In genomic region chr10:35448687-35449662, GRCh38 we compare ENCODE assay signal across 1 cellular context.
TF ChIP-seq lines count a peak whose summit lies in the region.

No MANE protein-coding gene starts in this region.

TF ChIP-seq in H1, 55 proteins besides CTCF, POLR2A, EP300 and RAD21 (continued from another document):
- TF ChIP-seq CHD7 (IDR thresholded peaks at IDR 0.05; ENCODE audit: insufficient replicate concordance, low read length), result no peak
- TF ChIP-seq EGR1 (IDR thresholded peaks at IDR 0.05; ENCODE audit: borderline replicate concordance, low read depth, low read length), result no peak
- TF ChIP-seq TEAD4 (IDR thresholded peaks at IDR 0.05; ENCODE audit: low read depth, low read length), result no peak
- no peak for TF ChIP-seq JUN (IDR thresholded peaks at IDR 0.05; ENCODE audit: low read depth, low read length)
